Comparison of ENCODE assay signal across 31 cellular contexts in the genomic region with DNA sequence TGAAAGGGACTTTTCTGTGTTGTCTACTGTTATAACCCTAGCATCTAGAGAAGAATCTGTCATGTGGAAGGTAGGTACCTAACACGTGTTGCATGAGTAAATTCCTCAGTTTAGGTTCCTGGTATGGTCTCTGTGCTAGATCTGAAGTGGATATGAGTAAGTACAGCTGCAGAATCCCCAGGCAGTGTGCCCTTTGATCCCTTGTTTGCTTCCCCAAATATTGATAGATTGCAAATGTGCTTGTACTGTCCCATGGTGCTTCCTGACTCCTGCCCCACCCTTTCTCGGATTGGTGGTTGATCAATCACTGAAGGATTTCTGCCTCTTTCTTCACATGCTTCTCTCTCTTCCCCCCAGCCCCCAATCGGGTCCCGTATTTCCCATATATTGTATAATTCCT.
"Had no signal": no experiment of that assay in that cellular context is flagged by ENCODE, and none has a peak within 500 bp of the region (broad histone marks: within the 10 kb centered on the region; RNA-seq: fewer than 3 reads in every experiment).

No MANE protein-coding gene starts in this region.

- H3K27me3 ChIP-seq: adrenal gland, body of pancreas, brain microvascular endothelial cell, breast epithelium had no signal

- ATAC-seq: activated CD8-positive, alpha-beta T cell treated with anti-CD3 and anti-CD28 coated beads for 36 hours; activated naive CD4-positive, alpha-beta T cell treated with anti-CD3 and anti-CD28 coated beads, Interleukin-2, amount 50 U/mL, for 72 hours; activated T-cell treated with anti-CD3 and anti-CD28 coated beads, Interleukin-2, amount 50 U/mL, for 4 hours; activated T-cell treated with anti-CD3 and anti-CD28 coated beads, Interleukin-2, amount 50 U/mL, for 72 hours; activated T-helper 17 cell treated with anti-CD3 and anti-CD28 coated beads, Interleukin-2, amount 50 U/mL, for 72 hours; body of pancreas had no signal

- H3K4me1 ChIP-seq: adrenal gland, body of pancreas, breast epithelium had no signal

- H3K4me3 ChIP-seq: adrenal gland, body of pancreas, breast epithelium had no signal

- H3K36me3 ChIP-seq: adrenal gland, brain microvascular endothelial cell, breast epithelium had no signal

- DNase-seq: activated B cell treated with CpG ODN at 0.5 μM for 24 hours; activated CD4-positive, alpha-beta memory T cell treated with anti-CD3 and anti-CD28 coated beads for 36 hours; activated CD4-positive, alpha-beta T cell treated with anti-CD3 and anti-CD28 coated beads for 4 hours; activated CD4-positive, alpha-beta T cell treated with anti-CD3 and anti-CD28 coated beads, Interleukin-2, amount 10 ng/mL, durations not matched to agents 24 days and 14 days; activated CD4-positive, alpha-beta T cell treated with anti-CD3 and anti-CD28 coated beads, Interleukin-2, amount 50 U/mL, for 1 hour; activated CD4-positive, alpha-beta T cell treated with anti-CD3 and anti-CD28 coated beads, Interleukin-2, amount 50 U/mL, for 4 hours; activated CD4-positive, CD25-positive, alpha-beta regulatory T cell treated with anti-CD3 and anti-CD28 coated beads, Interleukin-2, amount 50 U/mL, for 72 hours; activated CD8-positive, alpha-beta memory T cell treated with anti-CD3 and anti-CD28 coated beads, Interleukin-2, amount 50 U/mL, for 4 hours; activated CD8-positive, alpha-beta T cell treated with anti-CD3 and anti-CD28 coated beads for 36 hours; activated effector memory CD4-positive, alpha-beta T cell treated with anti-CD3 and anti-CD28 coated beads, Interleukin-2, amount 50 U/mL, for 16 hours; activated gamma-delta T cell treated with Interleukin-2 at 50 U/mL for 16 hours; activated naive CD4-positive, alpha-beta T cell; activated naive CD4-positive, alpha-beta T cell treated with anti-CD3 and anti-CD28 coated beads for 36 hours; activated naive CD4-positive, alpha-beta T cell treated with anti-CD3 and anti-CD28 coated beads, Interleukin-2, amount 50 U/mL, for 16 hours; activated naive CD8-positive, alpha-beta T cell treated with anti-CD3 and anti-CD28 coated beads for 36 hours; activated T-cell treated with anti-CD3 and anti-CD28 coated beads for 4 hours; activated T-cell treated with anti-CD3 and anti-CD28 coated beads, Interleukin-2, amount 50 U/mL, for 1 hour; activated T-cell treated with anti-CD3 and anti-CD28 coated beads, Interleukin-2, amount 50 U/mL, for 4 hours; activated T-cell treated with anti-CD3 and anti-CD28 coated beads, Interleukin-2, amount 50 U/mL, for 72 hours; adrenal gland; amniotic stem cell; aorta; body of pancreas; brain microvascular endothelial cell; central memory CD4-positive, alpha-beta T cell; T-helper 2 cell; T-helper 9 cell had no signal

- H3K9me3 ChIP-seq: body of pancreas, breast epithelium had no signal

- H3K27ac ChIP-seq: adrenal gland, body of pancreas, brain microvascular endothelial cell, breast epithelium, VCaP had no signal
